ENCODE assay signal across 17 cellular contexts in genomic region chr1:172670316-172670715, GRCh38. TPM values are rescaled to one million over a fixed set of nuclear protein-coding genes. Genes with fewer than 3 reads are reported as not detected.
DNase-seq lines count a peak whose midpoint lies in the region; ATAC-seq and TF ChIP-seq lines count a peak whose summit lies in the region.
"Had no signal": no experiment of that assay in that cellular context is flagged by ENCODE, and none has a peak within 500 bp of the region (broad histone marks: within the 10 kb centered on the region; RNA-seq: fewer than 3 reads in every experiment).

No MANE protein-coding gene starts in this region.

- no peaks in the 10 kb centered on the region for H3K36me3 Mint-ChIP-seq in neural progenitor cell

- TF ChIP-seq CTCF in neural progenitor cell (IDR thresholded peaks at IDR 0.05): no peak

- H3K27ac Mint-ChIP-seq in neural progenitor cell: no peak overlapping the region

- H4K20me1 ChIP-seq in neural progenitor cell (ENCODE audit: low read depth): no peaks in the 10 kb centered on the region

- DNase-seq in activated CD4-positive, alpha-beta T cell treated with anti-CD3 and anti-CD28 coated beads for 48 hours: peak; percentile 60
- DNase-seq in activated CD4-positive, alpha-beta T cell treated with anti-CD3 and anti-CD28 coated beads for 4 hours: no peak
- DNase-seq in activated T-helper 9 cell treated with anti-CD3 and anti-CD28 coated beads, Interleukin-2, amount 50 U/mL, for 16 hours (ENCODE audit: low read depth): peak; percentile 13
- peak; percentile 62 for DNase-seq in stimulated activated CD8-positive, alpha-beta memory T cell treated with anti-CD3 and anti-CD28 coated beads, Interleukin-4, amount 100 ng/mL, for 48 hours
- no peak for DNase-seq in NCI-H526 (lab: John Stamatoyannopoulos, UW)
- no peak for DNase-seq in neural progenitor cell (ENCODE audit: low spot score)
- DNase-seq in NCI-H82 (lab: John Stamatoyannopoulos, UW): no peak
- DNase-seq: COR-L47, H7, hypothalamus, left ventricle myocardium superior, NCI-H446 treated with DMSO at 0.1 percent for 48 hours, psoas muscle, SK-N-SH had no signal

- H3K9ac ChIP-seq in neural progenitor cell: no peak overlapping the region
- H3K9ac ChIP-seq: SK-N-SH had no signal

- H3K79me2 ChIP-seq in neural progenitor cell (ENCODE audit: low read depth): no peaks in the 10 kb centered on the region

- H3K4me3 ChIP-seq in neural progenitor cell: no peak overlapping the region
- H3K4me3 ChIP-seq: breast epithelium, psoas muscle had no signal

- peak; percentile 50 for ATAC-seq in HG02852 (IDR thresholded peaks at IDR 0.05; ENCODE audit: unreplicated experiment)
- ATAC-seq: left ventricle myocardium superior, psoas muscle had no signal

- H3K27me3 Mint-ChIP-seq in neural progenitor cell (ENCODE audit: insufficient read depth, low read depth): no peaks in the 10 kb centered on the region

- no peaks in the 10 kb centered on the region for H3K4me1 Mint-ChIP-seq in neural progenitor cell

- H3K36me3 ChIP-seq in neural progenitor cell: no peaks in the 10 kb centered on the region
- H3K36me3 ChIP-seq: breast epithelium had no signal

- H2AFZ ChIP-seq in neural progenitor cell (replicated peaks): no peak overlapping the region

- no peak overlapping the region for H3K4me3 Mint-ChIP-seq in neural progenitor cell

- no peak overlapping the region for H3K4me2 ChIP-seq in neural progenitor cell
- H3K4me2 ChIP-seq: SK-N-SH had no signal

- no peaks in the 10 kb centered on the region for H3K9me3 ChIP-seq in neural progenitor cell (ENCODE audit: low read depth)
- H3K9me3 ChIP-seq: breast epithelium, psoas muscle, SK-N-SH had no signal

- no peak overlapping the region for H3K27ac ChIP-seq in neural progenitor cell
- H3K27ac ChIP-seq: breast epithelium, psoas muscle had no signal

- H3K4me1 ChIP-seq in neural progenitor cell: no peaks in the 10 kb centered on the region
- H3K4me1 ChIP-seq: breast epithelium, psoas muscle had no signal

- no peaks in the 10 kb centered on the region for H3K27me3 ChIP-seq in neural progenitor cell
- H3K27me3 ChIP-seq: breast epithelium had no signal

- H3F3A ChIP-seq in neural progenitor cell (ENCODE audit: low read depth): no peaks in the 10 kb centered on the region

- H3K9me3 Mint-ChIP-seq in neural progenitor cell: no peaks in the 10 kb centered on the region

RNA-seq across cellular contexts. Expression of gene FASLG, which starts 11.4 kb away (rescaled TPM):
- not detected in 2 replicates for total RNA-seq in neural progenitor cell (ENCODE audit: low replicate concordance)
- total RNA-seq: H7, myocyte had no signal

Comparison
In these comparisons a context has a peak if more than half of its experiments do, and no peak if none do; other contexts are left out.
1. DNase-seq: peak in activated CD4-positive, alpha-beta T cell treated with anti-CD3 and anti-CD28 coated beads for 48 hours (single experiment), activated T-helper 9 cell treated with anti-CD3 and anti-CD28 coated beads, Interleukin-2, amount 50 U/mL, for 16 hours (single experiment) and stimulated activated CD8-positive, alpha-beta memory T cell treated with anti-CD3 and anti-CD28 coated beads, Interleukin-4, amount 100 ng/mL, for 48 hours (single experiment); none in activated CD4-positive, alpha-beta T cell treated with anti-CD3 and anti-CD28 coated beads for 4 hours (0 of 2), NCI-H526 (0 of 2), neural progenitor cell (single experiment) and NCI-H82 (single experiment).